Comparison of ENCODE assay signal across 9 cellular contexts in the genomic region with DNA sequence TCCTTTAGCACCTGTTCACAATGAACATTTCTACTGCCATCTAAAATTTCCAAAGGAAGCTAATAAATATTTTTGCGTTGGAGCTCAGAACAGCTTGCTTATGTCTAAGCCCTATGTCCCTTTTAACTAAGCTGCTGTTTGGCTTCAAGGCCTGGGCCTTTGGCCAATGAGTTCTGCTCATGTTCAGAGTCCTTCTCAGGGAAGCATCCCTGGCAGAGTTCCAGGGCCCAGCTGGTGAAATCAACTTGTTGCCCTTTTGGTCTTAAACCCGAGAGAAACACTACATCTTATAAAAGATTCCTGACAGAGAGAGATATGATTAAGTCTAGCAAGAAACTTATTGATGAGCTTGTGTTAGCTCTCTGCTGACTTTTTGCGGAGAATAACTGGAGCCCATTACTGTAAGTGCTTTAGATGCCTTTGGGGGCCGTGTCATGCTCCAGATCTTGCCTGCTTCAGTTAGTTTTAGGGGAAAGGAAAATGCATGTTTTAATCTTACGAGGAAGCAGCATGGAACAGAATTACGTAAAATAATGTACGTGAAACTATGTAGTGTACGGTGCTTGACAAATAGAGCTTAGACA.
DNase-seq lines count a peak whose midpoint lies in the region; ATAC-seq and TF ChIP-seq lines count a peak whose summit lies in the region.
"Had no signal": no experiment of that assay in that cellular context is flagged by ENCODE, and none has a peak within 500 bp of the region (broad histone marks: within the 10 kb centered on the region; RNA-seq: fewer than 3 reads in every experiment).

No MANE protein-coding gene starts in this region.

- 78% methylated on average over 8 of the region's 8 CpGs for WGBS in SK-N-SH (ENCODE audit: low lambda C conversion rate)

- H3K9me3 ChIP-seq in SK-N-SH, result no peaks in the 10 kb centered on the region

- no peaks in the 10 kb centered on the region for H3K79me2 ChIP-seq in SK-N-SH (ENCODE audit: insufficient read depth)

- H3K4me1 ChIP-seq in SK-N-SH (ENCODE audit: control insufficient read depth in 1 of 2, insufficient read depth in 2 of 2, low read depth in 1 of 2, low read length in 1 of 2), result peaks cover 0 to 18% of the 10 kb centered on the region in 2 experiments; a peak in 2 of 4 replicates

- no peaks in the 10 kb centered on the region for H3F3A ChIP-seq in SK-N-SH (replicated peaks; ENCODE audit: insufficient read depth)

- POLR2A ChIA-PET in SK-N-SH (lab: Yijun Ruan, JAX) (no interaction called here), RWPE1 (lab: Yijun Ruan, JAX; ENCODE audit: low non-redundant PET) (no interaction called here)

- no peak overlapping the region for H3K4me2 ChIP-seq in SK-N-SH

- DNase-seq in EH (ENCODE audit: low read depth) (peak; percentile 78), SK-N-SH (peak; percentile 33), glomerular visceral epithelial cell (ENCODE audit: extremely low spot score) (peak; percentile 25), pons (ENCODE audit: low spot score) (peak; percentile 71), RWPE1 (ENCODE audit: low spot score) (no peak), HuH-7.5 (ENCODE audit: low spot score) (no peak), DMS114 treated with DMSO at 0.1 percent for 48 hours (lab: John Stamatoyannopoulos, UW; ENCODE audit: unreplicated experiment) (no peak)
- DNase-seq: SHP77 had no signal

- H3K27ac ChIP-seq in SK-N-SH (ENCODE audit: low read depth in 2 of 2, low read length in 1 of 2) (peak overlapping the region in 1 of 2 experiments; percentile 65; a peak in 2 of 4 replicates), RWPE1 (no peak overlapping the region)

- H3K9ac ChIP-seq in SK-N-SH, result no peak overlapping the region

- no peaks in the 10 kb centered on the region for H4K20me1 ChIP-seq in SK-N-SH (ENCODE audit: insufficient read depth)

- no peak for TF ChIP-seq RAD21 in SK-N-SH (IDR thresholded peaks at IDR 0.05; ENCODE audit: low read length)

- no peaks in the 10 kb centered on the region for H3K9me2 ChIP-seq in SK-N-SH

- 0 out of 4 replicates have a peak, but pooled peaks of 1 of the 2 experiments have one; percentile 19 for TF ChIP-seq EP300 in SK-N-SH (IDR thresholded peaks at IDR 0.05; ENCODE audit: borderline replicate concordance in 1 of 2, low read depth in 1 of 2, low read length in 1 of 2)

- peaks cover 0 to 3% of the 10 kb centered on the region in 2 experiments for H3K36me3 ChIP-seq in SK-N-SH (replicated peaks in 1 of 2; ENCODE audit: control insufficient read depth in 1 of 2, insufficient read depth in 2 of 2, low read length in 1 of 2)

- H3K27me3 ChIP-seq in SK-N-SH (ENCODE audit: insufficient read depth), result no peaks in the 10 kb centered on the region

- CTCF ChIA-PET in SK-N-SH (lab: Yijun Ruan, JAX) (interaction anchor here (1.0 to 1.7 kb wide), 2 partner anchors 12 to 353 kb away, joined by 3 to 8 read pairs; no protein-coding TSS in a partner anchor), RWPE1 (lab: Yijun Ruan, JAX) (interaction anchor here (0.6 kb wide), 1 partner anchor 575 kb away, joined by 9 read pairs; no protein-coding TSS in a partner anchor)

- TF ChIP-seq CTCF in SK-N-SH (IDR thresholded peaks at IDR 0.05), result no peak
- no peak for TF ChIP-seq CTCF in RWPE1 (conservative IDR thresholded peaks at IDR 0.05; ENCODE audit: low read depth)

- ATAC-seq in HG03521 (IDR thresholded peaks at IDR 0.05; ENCODE audit: unreplicated experiment), result no peak

- no peak overlapping the region for H3K4me3 ChIP-seq in SK-N-SH (ENCODE audit: low read depth in 2 of 2, low read length in 1 of 2)

- no peak overlapping the region; the same call in 1 of the 2 replicates for H2AFZ ChIP-seq in SK-N-SH (ENCODE audit: low read depth)

TF ChIP-seq in SK-N-SH, 30 proteins besides CTCF, POLR2A, EP300 and RAD21:
- no peak for TF ChIP-seq TAF1 (IDR thresholded peaks at IDR 0.05; ENCODE audit: borderline replicate concordance, low read depth, low read length)
- peak; percentile 39; the same call in 1 of the 2 replicates for TF ChIP-seq TCF12 (IDR thresholded peaks at IDR 0.05)
- peak; percentile 62; the same call in 1 of the 2 replicates for TF ChIP-seq NFIC (IDR thresholded peaks at IDR 0.05; ENCODE audit: borderline replicate concordance)

Comparison
In these comparisons a context has a peak if more than half of its experiments do, and no peak if none do; other contexts are left out.
1. DNase-seq: peak in EH (single experiment), SK-N-SH (single experiment), glomerular visceral epithelial cell (single experiment) and pons (single experiment); none in RWPE1 (single experiment), HuH-7.5 (single experiment) and DMS114 treated with DMSO at 0.1 percent for 48 hours (single experiment).